In the genomic region with DNA sequence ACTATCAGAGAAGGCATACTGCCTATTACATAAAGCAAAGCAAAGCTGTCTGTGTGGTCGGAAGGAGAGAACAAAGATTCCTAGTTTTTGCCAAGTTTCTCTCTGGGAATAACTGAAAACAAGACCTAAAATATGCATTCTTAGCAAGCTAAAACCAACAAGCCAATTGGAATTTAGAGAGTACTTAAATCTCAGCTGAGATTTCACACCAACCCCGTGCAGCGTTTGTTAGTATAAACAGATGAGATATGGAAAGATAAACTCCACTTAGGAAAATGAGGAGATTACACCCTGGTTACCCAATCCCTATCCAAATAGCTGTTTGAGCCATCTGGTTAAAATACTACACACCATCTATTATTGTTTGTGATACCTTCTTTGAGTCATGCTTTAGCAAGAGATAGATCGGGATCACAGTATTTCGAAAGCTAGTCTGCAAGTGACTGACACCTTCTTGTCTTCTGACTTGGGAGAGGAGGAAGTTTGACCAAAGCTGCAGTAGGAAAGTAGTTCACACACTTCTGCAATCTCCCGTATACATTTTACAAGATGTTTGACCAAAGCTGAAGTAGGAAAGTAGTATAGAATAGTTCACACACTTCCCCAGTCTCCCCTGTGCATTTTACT, we compare ENCODE assay signal across 10 cellular contexts. TPM values are rescaled to one million over a fixed set of nuclear protein-coding genes. Genes with fewer than 3 reads are reported as not detected.
DNase-seq lines count a peak whose midpoint lies in the region; ATAC-seq and TF ChIP-seq lines count a peak whose summit lies in the region.
"Had no signal": no experiment of that assay in that cellular context is flagged by ENCODE, and none has a peak within 500 bp of the region (broad histone marks: within the 10 kb centered on the region; RNA-seq: fewer than 3 reads in every experiment).

No MANE protein-coding gene starts in this region.

- DNase-seq in AML-193 (lab: John Stamatoyannopoulos, UW) (peak; percentile 90 to 91), MG63 (peak; percentile 38), mesenchymal stem cell (peak; percentile 91), H7 (no peak)
- DNase-seq: DMS79 treated with DMSO at 0.1 percent for 48 hours, NCI-H1092 treated with DMSO at 0.1 percent for 48 hours had no signal

- H3K36me3 Mint-ChIP-seq in brain: peaks cover 61% of the 10 kb centered on the region

- H3K36me3 ChIP-seq in MG63 (peaks cover 54% of the 10 kb centered on the region), mesenchymal stem cell (ENCODE audit: control insufficient read depth in 1 of 2, insufficient read depth in 2 of 2, low read depth in 1 of 2, low read length in 2 of 2) (peaks cover 9 to 21% of the 10 kb centered on the region in 2 experiments), H7 (replicated peaks; ENCODE audit: control insufficient read depth, insufficient read depth, low read length) (no peaks in the 10 kb centered on the region)

- no peak overlapping the region for H2BK12ac ChIP-seq in mesenchymal stem cell (ENCODE audit: low read length in 2 of 2)

- H2AFZ ChIP-seq in mesenchymal stem cell (ENCODE audit: low read depth, low read length): no peak overlapping the region

- 22% methylated on average over 5 of the region's 6 CpGs for WGBS in mesenchymal stem cell

- no peak overlapping the region for H2BK120ac ChIP-seq in mesenchymal stem cell (ENCODE audit: low read depth, low read length)

- H3K9me3 ChIP-seq in MG63: no peaks in the 10 kb centered on the region
- H3K9me3 ChIP-seq in mesenchymal stem cell (ENCODE audit: control insufficient read depth, low read length): no peaks in the 10 kb centered on the region

- H3K4me1 Mint-ChIP-seq in brain: peaks cover 5% of the 10 kb centered on the region

- no peak overlapping the region for H3K14ac ChIP-seq in mesenchymal stem cell (ENCODE audit: low read length in 2 of 2)

- peaks cover 3% of the 10 kb centered on the region for H3K4me1 ChIP-seq in mesenchymal stem cell (ENCODE audit: control insufficient read depth, insufficient read depth, low read depth, low read length)

- H3K18ac ChIP-seq in mesenchymal stem cell (ENCODE audit: low read depth in 1 of 2, low read length in 2 of 2): no peak overlapping the region

- H3K23ac ChIP-seq in mesenchymal stem cell (ENCODE audit: low read length in 2 of 2): no peak overlapping the region

- peak overlapping the region; percentile 7 for H3K9ac ChIP-seq in mesenchymal stem cell (ENCODE audit: low read length)

- peaks cover 6% of the 10 kb centered on the region for H3K79me1 ChIP-seq in mesenchymal stem cell (replicated peaks; ENCODE audit: low read length, poor library complexity, severe bottlenecking)

- H3K27me3 ChIP-seq in MG63 (no peaks in the 10 kb centered on the region), mesenchymal stem cell (ENCODE audit: control insufficient read depth in 1 of 2, insufficient read depth in 1 of 2, low read length in 2 of 2) (no peaks in the 10 kb centered on the region), H7 (ENCODE audit: control insufficient read depth, insufficient read depth, low read length) (no peaks in the 10 kb centered on the region)

- no peak overlapping the region for H3K4me2 ChIP-seq in mesenchymal stem cell (ENCODE audit: low read length, poor library complexity, severe bottlenecking)

- ATAC-seq in GM21786 (IDR thresholded peaks at IDR 0.05; ENCODE audit: unreplicated experiment) (no peak), HG02852 (IDR thresholded peaks at IDR 0.05; ENCODE audit: unreplicated experiment) (no peak), GM21528 (IDR thresholded peaks at IDR 0.05; ENCODE audit: low FRiP score, unreplicated experiment) (no peak)

- H2BK5ac ChIP-seq in mesenchymal stem cell (ENCODE audit: low read depth, low read length, poor library complexity, severe bottlenecking): no peak overlapping the region

- H2BK15ac ChIP-seq in mesenchymal stem cell (ENCODE audit: low read depth, poor library complexity, severe bottlenecking): no peak overlapping the region

- TF ChIP-seq CTCF in brain (conservative IDR thresholded peaks at IDR 0.05): no peak

- H4K8ac ChIP-seq in mesenchymal stem cell (ENCODE audit: low read length): no peak overlapping the region

- H3K27ac Mint-ChIP-seq in brain: peak overlapping the region in 3 of 5 experiments; percentile 35 to 79 (median 59)

- H4K91ac ChIP-seq in mesenchymal stem cell (ENCODE audit: low read length): no peak overlapping the region

- H3K4me3 ChIP-seq in MG63 (no peak overlapping the region), mesenchymal stem cell (ENCODE audit: insufficient read depth in 1 of 2, low read depth in 1 of 2, low read length in 2 of 2) (no peak overlapping the region), H7 (ENCODE audit: insufficient read depth, low read depth, low read length) (no peak overlapping the region)

- H3K9me3 Mint-ChIP-seq in brain: no peaks in the 10 kb centered on the region

- no peak overlapping the region for H2AK5ac ChIP-seq in mesenchymal stem cell (ENCODE audit: low read length, severe bottlenecking)

- no peaks in the 10 kb centered on the region for H3K27me3 Mint-ChIP-seq in brain

- H3K4ac ChIP-seq in mesenchymal stem cell (ENCODE audit: low read depth in 1 of 2, low read length in 2 of 2): no peak overlapping the region

- H3K27ac ChIP-seq in mesenchymal stem cell (ENCODE audit: low read length, poor library complexity, severe bottlenecking): no peak overlapping the region

- H3K4me3 Mint-ChIP-seq in brain: peak overlapping the region in 1 of 5 experiments; percentile 17

RNA-seq across cellular contexts. Expression of a gene that starts 18.2 kb away (rescaled TPM):
- total RNA-seq in MG63 (2014; rRNA removed; shearing (Covaris generic); ENCODE audit: low replicate concordance): 48.8 and 49.4 TPM in 2 replicates
- polyA plus RNA-seq in brain (ENCODE audit: insufficient read depth, low read depth, low replicate concordance): 24.8 TPM
- 45.1 TPM for polyA plus RNA-seq in mesenchymal stem cell (2013, experiment 1 of 2)
- 44.4 TPM for polyA plus RNA-seq in mesenchymal stem cell (2013, experiment 2 of 2)
- total RNA-seq in H7 (2014; rRNA removed; shearing (Covaris generic)): 36.2 and 37.6 TPM in 2 replicates

RNA-seq across cellular contexts. Expression of a gene that starts 50.0 kb away (rescaled TPM):
- 281 and 342 TPM in 2 replicates for total RNA-seq in MG63 (2014; rRNA removed; shearing (Covaris generic); ENCODE audit: low replicate concordance)
- 141 TPM for polyA plus RNA-seq in brain (ENCODE audit: insufficient read depth, low read depth, low replicate concordance)
- polyA plus RNA-seq in mesenchymal stem cell (2013, experiment 1 of 2): 85.7 TPM
- polyA plus RNA-seq in mesenchymal stem cell (2013, experiment 2 of 2): 88.1 TPM
- 50.5 and 67.2 TPM in 2 replicates for total RNA-seq in H7 (2014; rRNA removed; shearing (Covaris generic))
